Comparison of ENCODE assay signal across 29 cellular contexts in genomic region chr1:217066794-217067193, GRCh38.
DNase-seq lines count a peak whose midpoint lies in the region; ATAC-seq and TF ChIP-seq lines count a peak whose summit lies in the region.
"Had no signal": no experiment of that assay in that cellular context is flagged by ENCODE, and none has a peak within 500 bp of the region (broad histone marks: within the 10 kb centered on the region; RNA-seq: fewer than 3 reads in every experiment).

No MANE protein-coding gene starts in this region.

- H3K4me3 ChIP-seq in psoas muscle (no peak overlapping the region), gastrocnemius medialis (no peak overlapping the region)
- H3K4me3 ChIP-seq: A549; BLaER1; BLaER1 treated with 17β-estradiol and CSF1 and Interleukin-3, amounts not matched to agents 10 nM and 100 nM had no signal

- no peaks in the 10 kb centered on the region for H3K36me3 ChIP-seq in psoas muscle (ENCODE audit: insufficient read depth in 1 of 2, low read depth in 1 of 2)
- no peaks in the 10 kb centered on the region for H3K36me3 ChIP-seq in gastrocnemius medialis
- H3K36me3 ChIP-seq: BE2C; BLaER1; BLaER1 treated with 17β-estradiol and CSF1 and Interleukin-3, amounts not matched to agents 10 nM and 100 nM had no signal

- H3K27ac ChIP-seq in psoas muscle (no peak overlapping the region), gastrocnemius medialis (no peak overlapping the region)
- H3K27ac ChIP-seq: 22Rv1; A549; BLaER1; BLaER1 treated with 17β-estradiol and CSF1 and Interleukin-3, amounts not matched to agents 10 nM and 100 nM; C4-2B had no signal

- TF ChIP-seq POLR2A in gastrocnemius medialis (IDR thresholded peaks at IDR 0.05) = no peak

- DNase-seq in psoas muscle (no peak), gastrocnemius medialis (no peak), NCI-H1436 (lab: John Stamatoyannopoulos, UW) (no peak), islet precursor cell (no peak)
- DNase-seq: 8988T; ACHN; AML-193; BE2C; C1 segment of cervical spinal cord; Caco-2; Calu3; CD4-positive, alpha-beta memory T cell; CD4-positive, alpha-beta T cell; CD4-positive, CD25-positive, alpha-beta regulatory T cell; CD8-positive, alpha-beta memory T cell; CD8-positive, alpha-beta T cell; COR-L47; DMS 273 treated with DMSO at 0.1 percent for 48 hours; DMS153; DMS53; DMS79; DMS79 treated with DMSO at 0.1 percent for 48 hours; DND-41; EL had no signal

- H3K9me3 ChIP-seq in psoas muscle (no peaks in the 10 kb centered on the region), gastrocnemius medialis (no peaks in the 10 kb centered on the region)
- H3K9me3 ChIP-seq: A549; BE2C; BLaER1; BLaER1 treated with 17β-estradiol and CSF1 and Interleukin-3, amounts not matched to agents 10 nM and 100 nM; Caco-2 had no signal

- 39 to 61% (median 42%) methylated on average over 3 of the region's 3 CpGs for whole genome bisulfite sequencing in psoas muscle, 3 donors

- ATAC-seq in psoas muscle (peak; percentile 51 to 85 (median 74)), gastrocnemius medialis (peak; percentile 54 to 78)
- ATAC-seq: A549; CD8-positive, alpha-beta T cell had no signal

- H3K4me1 ChIP-seq in psoas muscle (no peaks in the 10 kb centered on the region), gastrocnemius medialis (peaks cover 0 to 3% of the 10 kb centered on the region in 2 donors)
- H3K4me1 ChIP-seq: A549, BE2C had no signal

- intact Hi-C loops in psoas muscle (cut with DNase I) (no loop called here), gastrocnemius medialis (cut with DNase I; ENCODE audit: low total_unique reads) (no loop called here)

- H3K27me3 ChIP-seq in psoas muscle (ENCODE audit: insufficient read depth in 3 of 3, low read length in 2 of 3) = no peaks in the 10 kb centered on the region
- H3K27me3 ChIP-seq in gastrocnemius medialis = no peaks in the 10 kb centered on the region
- H3K27me3 ChIP-seq: BLaER1; BLaER1 treated with 17β-estradiol and CSF1 and Interleukin-3, amounts not matched to agents 10 nM and 100 nM had no signal

- in situ Hi-C loops in gastrocnemius medialis (cut with MboI; ENCODE audit: low sequenced_read_pairs in 4 of 4) = no loop called here

- no peak for TF ChIP-seq CTCF in psoas muscle (IDR thresholded peaks at IDR 0.05)
- no peak for TF ChIP-seq CTCF in gastrocnemius medialis (IDR thresholded peaks at IDR 0.05 in 4 of 5, conservative IDR thresholded peaks at IDR 0.05 in 1 of 5)
